Comparison of ENCODE assay signal across 11 cellular contexts in the genomic region with DNA sequence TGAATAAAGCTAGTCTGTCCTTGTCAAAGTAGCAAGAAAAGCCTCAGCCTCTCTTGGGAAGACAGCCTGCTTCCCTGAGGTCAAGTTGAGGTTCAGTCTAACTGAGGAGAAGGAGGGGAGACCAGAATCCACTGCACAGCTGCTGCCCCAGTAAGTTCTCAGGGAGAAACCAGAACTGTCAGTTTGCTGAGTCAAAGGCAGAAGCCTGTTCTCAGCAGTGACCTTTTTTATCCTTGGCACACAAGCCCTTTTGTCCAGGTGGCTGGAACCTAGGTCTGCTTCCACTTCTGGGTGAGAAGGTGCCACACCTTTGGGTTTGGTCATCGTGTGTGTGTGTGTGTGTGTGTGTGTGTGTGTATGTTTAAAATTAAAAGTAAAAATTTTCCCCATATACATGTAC. TPM values are rescaled to one million over a fixed set of nuclear protein-coding genes. Genes with fewer than 3 reads are reported as not detected.
DNase-seq lines count a peak whose midpoint lies in the region; ATAC-seq and TF ChIP-seq lines count a peak whose summit lies in the region.
"Had no signal": no experiment of that assay in that cellular context is flagged by ENCODE, and none has a peak within 500 bp of the region (broad histone marks: within the 10 kb centered on the region; RNA-seq: fewer than 3 reads in every experiment).

No MANE protein-coding gene starts in this region.

- H3K36me3 ChIP-seq in DND-41 (ENCODE audit: insufficient read depth, low read length) (peaks cover 11% of the 10 kb centered on the region), smooth muscle cell (ENCODE audit: low read depth) (no peaks in the 10 kb centered on the region)
- H3K36me3 ChIP-seq: gastrocnemius medialis had no signal

- H2AFZ ChIP-seq in DND-41 (ENCODE audit: low read depth, low read length): no peak overlapping the region
- no peak overlapping the region for H2AFZ ChIP-seq in smooth muscle cell (ENCODE audit: low read depth)

- H3K9me3 ChIP-seq in DND-41 (ENCODE audit: insufficient read depth, low read length, severe bottlenecking) (no peaks in the 10 kb centered on the region), smooth muscle cell (replicated peaks; ENCODE audit: low read depth) (no peaks in the 10 kb centered on the region)
- H3K9me3 ChIP-seq: gastrocnemius medialis had no signal

- no peaks in the 10 kb centered on the region for H3F3A ChIP-seq in smooth muscle cell (ENCODE audit: low read depth)

- peaks cover 89% of the 10 kb centered on the region for H3K79me2 ChIP-seq in DND-41 (ENCODE audit: insufficient read depth, low read length)
- peaks cover 23% of the 10 kb centered on the region for H3K79me2 ChIP-seq in smooth muscle cell (ENCODE audit: low read depth)

- peak overlapping the region; percentile 20 for H3K27ac ChIP-seq in DND-41 (ENCODE audit: low read length)
- peak overlapping the region; percentile 4; the same call in 1 of the 2 replicates for H3K27ac ChIP-seq in RWPE1
- no peak overlapping the region for H3K27ac ChIP-seq in smooth muscle cell (ENCODE audit: low read depth)

- WGBS in smooth muscle cell (ENCODE audit: low lambda C conversion rate): 80% methylated on average over 1 of the region's 1 CpG

- H3K4me3 ChIP-seq in DND-41 (ENCODE audit: low read depth in 1 of 2, low read length in 2 of 2) (no peak overlapping the region), smooth muscle cell (no peak overlapping the region)
- H3K4me3 ChIP-seq: gastrocnemius medialis had no signal

- peaks cover 40% of the 10 kb centered on the region for H4K20me1 ChIP-seq in DND-41 (ENCODE audit: insufficient read depth, low read length)
- H4K20me1 ChIP-seq in smooth muscle cell (ENCODE audit: low read depth): peaks cover 83% of the 10 kb centered on the region

- ATAC-seq in DND-41 (ENCODE audit: insufficient read depth, low read depth) (no peak), GM21786 (IDR thresholded peaks at IDR 0.05; ENCODE audit: unreplicated experiment) (peak; percentile 33), left lobe of liver (peak; percentile 41)
- ATAC-seq: gastrocnemius medialis had no signal

- no peaks in the 10 kb centered on the region for H3K27me3 ChIP-seq in DND-41 (ENCODE audit: insufficient read depth, low read length, poor library complexity)
- H3K27me3 ChIP-seq in smooth muscle cell (ENCODE audit: low read depth): no peaks in the 10 kb centered on the region
- H3K27me3 ChIP-seq: gastrocnemius medialis had no signal

- POLR2A ChIA-PET in RWPE1 (lab: Yijun Ruan, JAX; ENCODE audit: low non-redundant PET): no interaction called here

- TF ChIP-seq CTCF in DND-41 (IDR thresholded peaks at IDR 0.05; ENCODE audit: borderline replicate concordance, extremely low read depth, low read length, poor library complexity, severe bottlenecking) (no peak), RWPE1 (conservative IDR thresholded peaks at IDR 0.05; ENCODE audit: low read depth) (no peak), smooth muscle cell (IDR thresholded peaks at IDR 0.05; ENCODE audit: borderline replicate concordance, insufficient read depth, poor library complexity, severe bottlenecking) (no peak)

- H3K4me2 ChIP-seq in DND-41 (ENCODE audit: insufficient read depth, low read length) (no peak overlapping the region), smooth muscle cell (no peak overlapping the region)

- H3K9ac ChIP-seq in DND-41 (ENCODE audit: low read depth, low read length) (no peak overlapping the region), smooth muscle cell (ENCODE audit: low read depth) (no peak overlapping the region)

- H3K4me1 ChIP-seq in DND-41 (ENCODE audit: insufficient read depth, low read length): peaks cover 73% of the 10 kb centered on the region
- H3K4me1 ChIP-seq in smooth muscle cell (ENCODE audit: low read depth): no peaks in the 10 kb centered on the region

- CTCF ChIA-PET in RWPE1 (lab: Yijun Ruan, JAX): interaction anchor here (0.5 to 0.6 kb wide), 2 partner anchors 28 to 109 kb away, joined by 4 read pairs; no protein-coding TSS in a partner anchor

- DNase-seq in DND-41 (peak; percentile 13), RWPE1 (ENCODE audit: low spot score) (no peak), left lobe of liver (ENCODE audit: low spot score) (no peak), smooth muscle cell (lab: John Stamatoyannopoulos, UW; ENCODE audit: unreplicated experiment) (no peak), hepatic stellate cell (ENCODE audit: low spot score) (no peak), NCI-H748 treated with DMSO at 0.1 percent for 48 hours (lab: John Stamatoyannopoulos, UW) (no peak), NCI-H226 (no peak)
- DNase-seq: EL, gastrocnemius medialis, NCI-H1105 treated with DMSO at 0.1 percent for 48 hours had no signal

RNA-seq across cellular contexts. Expression of a gene that starts 15.1 kb away (rescaled TPM):
- total RNA-seq in left lobe of liver: 9.3 TPM
- total RNA-seq in smooth muscle cell: 11.7 and 17.3 TPM in 2 replicates
- polyA plus RNA-seq in smooth muscle cell: 10.1 and 11.3 TPM in 2 replicates
